Comparison of ENCODE assay signal across 1 cellular context in the genomic region with DNA sequence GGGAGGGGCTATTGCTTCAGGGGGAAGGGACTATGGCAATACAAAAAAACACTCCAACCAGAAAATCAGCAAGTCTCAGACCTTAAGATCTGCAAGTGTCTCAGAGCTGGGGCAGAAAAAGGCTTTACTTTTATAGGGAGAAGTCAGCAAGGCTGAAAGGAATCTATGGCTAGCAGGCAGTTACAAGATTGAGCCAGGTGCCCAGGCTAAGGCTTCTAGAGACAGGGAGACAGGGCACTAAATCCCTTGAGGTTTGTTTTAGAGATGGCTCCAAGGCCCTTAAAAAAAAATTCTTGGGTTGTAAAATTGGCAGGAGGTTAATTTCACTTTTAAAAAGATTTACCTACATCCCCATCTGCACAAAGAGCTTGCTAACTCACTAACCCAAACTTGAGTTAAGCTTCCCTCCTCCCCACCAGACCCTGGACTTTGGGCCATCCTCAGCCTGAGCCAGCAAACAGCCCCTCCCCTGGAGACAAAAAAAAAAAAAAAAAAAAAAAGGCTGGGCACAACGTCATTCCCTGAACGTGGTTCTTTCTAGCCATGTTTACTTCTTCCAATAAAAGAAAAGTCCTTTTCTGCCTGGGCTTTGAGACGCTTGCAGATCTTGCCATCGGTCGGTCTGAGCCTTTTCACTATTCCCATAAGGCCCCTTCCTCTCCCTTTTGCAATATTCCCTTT.
TF ChIP-seq lines count a peak whose summit lies in the region.

No MANE protein-coding gene starts in this region.

TF ChIP-seq in HepG2, 621 proteins besides CTCF, POLR2A, EP300 and RAD21 (continued from another document and continues in another):
- TF ChIP-seq, protein P1, sequence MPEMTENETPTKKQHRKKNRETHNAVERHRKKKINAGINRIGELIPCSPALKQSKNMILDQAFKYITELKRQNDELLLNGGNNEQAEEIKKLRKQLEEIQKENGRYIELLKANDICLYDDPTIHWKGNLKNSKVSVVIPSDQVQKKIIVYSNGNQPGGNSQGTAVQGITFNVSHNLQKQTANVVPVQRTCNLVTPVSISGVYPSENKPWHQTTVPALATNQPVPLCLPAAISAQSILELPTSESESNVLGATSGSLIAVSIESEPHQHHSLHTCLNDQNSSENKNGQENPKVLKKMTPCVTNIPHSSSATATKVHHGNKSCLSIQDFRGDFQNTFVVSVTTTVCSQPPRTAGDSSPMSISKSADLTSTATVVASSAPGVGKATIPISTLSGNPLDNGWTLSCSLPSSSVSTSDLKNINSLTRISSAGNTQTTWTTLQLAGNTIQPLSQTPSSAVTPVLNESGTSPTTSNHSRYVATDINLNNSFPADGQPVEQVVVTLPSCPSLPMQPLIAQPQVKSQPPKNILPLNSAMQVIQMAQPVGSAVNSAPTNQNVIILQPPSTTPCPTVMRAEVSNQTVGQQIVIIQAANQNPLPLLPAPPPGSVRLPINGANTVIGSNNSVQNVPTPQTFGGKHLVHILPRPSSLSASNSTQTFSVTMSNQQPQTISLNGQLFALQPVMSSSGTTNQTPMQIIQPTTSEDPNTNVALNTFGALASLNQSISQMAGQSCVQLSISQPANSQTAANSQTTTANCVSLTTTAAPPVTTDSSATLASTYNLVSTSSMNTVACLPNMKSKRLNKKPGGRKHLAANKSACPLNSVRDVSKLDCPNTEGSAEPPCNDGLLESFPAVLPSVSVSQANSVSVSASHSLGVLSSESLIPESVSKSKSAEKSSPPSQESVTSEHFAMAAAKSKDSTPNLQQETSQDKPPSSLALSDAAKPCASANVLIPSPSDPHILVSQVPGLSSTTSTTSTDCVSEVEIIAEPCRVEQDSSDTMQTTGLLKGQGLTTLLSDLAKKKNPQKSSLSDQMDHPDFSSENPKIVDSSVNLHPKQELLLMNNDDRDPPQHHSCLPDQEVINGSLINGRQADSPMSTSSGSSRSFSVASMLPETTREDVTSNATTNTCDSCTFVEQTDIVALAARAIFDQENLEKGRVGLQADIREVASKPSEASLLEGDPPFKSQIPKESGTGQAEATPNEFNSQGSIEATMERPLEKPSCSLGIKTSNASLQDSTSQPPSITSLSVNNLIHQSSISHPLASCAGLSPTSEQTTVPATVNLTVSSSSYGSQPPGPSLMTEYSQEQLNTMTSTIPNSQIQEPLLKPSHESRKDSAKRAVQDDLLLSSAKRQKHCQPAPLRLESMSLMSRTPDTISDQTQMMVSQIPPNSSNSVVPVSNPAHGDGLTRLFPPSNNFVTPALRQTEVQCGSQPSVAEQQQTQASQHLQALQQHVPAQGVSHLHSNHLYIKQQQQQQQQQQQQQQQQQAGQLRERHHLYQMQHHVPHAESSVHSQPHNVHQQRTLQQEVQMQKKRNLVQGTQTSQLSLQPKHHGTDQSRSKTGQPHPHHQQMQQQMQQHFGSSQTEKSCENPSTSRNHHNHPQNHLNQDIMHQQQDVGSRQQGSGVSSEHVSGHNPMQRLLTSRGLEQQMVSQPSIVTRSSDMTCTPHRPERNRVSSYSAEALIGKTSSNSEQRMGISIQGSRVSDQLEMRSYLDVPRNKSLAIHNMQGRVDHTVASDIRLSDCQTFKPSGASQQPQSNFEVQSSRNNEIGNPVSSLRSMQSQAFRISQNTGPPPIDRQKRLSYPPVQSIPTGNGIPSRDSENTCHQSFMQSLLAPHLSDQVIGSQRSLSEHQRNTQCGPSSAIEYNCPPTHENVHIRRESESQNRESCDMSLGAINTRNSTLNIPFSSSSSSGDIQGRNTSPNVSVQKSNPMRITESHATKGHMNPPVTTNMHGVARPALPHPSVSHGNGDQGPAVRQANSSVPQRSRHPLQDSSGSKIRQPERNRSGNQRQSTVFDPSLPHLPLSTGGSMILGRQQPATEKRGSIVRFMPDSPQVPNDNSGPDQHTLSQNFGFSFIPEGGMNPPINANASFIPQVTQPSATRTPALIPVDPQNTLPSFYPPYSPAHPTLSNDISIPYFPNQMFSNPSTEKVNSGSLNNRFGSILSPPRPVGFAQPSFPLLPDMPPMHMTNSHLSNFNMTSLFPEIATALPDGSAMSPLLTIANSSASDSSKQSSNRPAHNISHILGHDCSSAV (CRISPR knock-in tag; IDR thresholded peaks at IDR 0.05; ENCODE audit: borderline replicate concordance): no peak
- TF ChIP-seq ZNF17 (CRISPR knock-in tag; IDR thresholded peaks at IDR 0.05) (no peak), SOX6 (IDR thresholded peaks at IDR 0.05) (no peak), SOX6 (CRISPR knock-in tag; IDR thresholded peaks at IDR 0.05) (no peak), ZNF207 (IDR thresholded peaks at IDR 0.05; ENCODE audit: borderline replicate concordance) (no peak), NCOR1 (IDR thresholded peaks at IDR 0.05; ENCODE audit: borderline replicate concordance, low read length) (0 out of 2 replicates have a peak, but pooled peaks have one; percentile 29), NCOA5 (CRISPR knock-in tag; IDR thresholded peaks at IDR 0.05) (no peak), YY1 (IDR thresholded peaks at IDR 0.05; ENCODE audit: insufficient read depth, insufficient replicate concordance, low read depth, low read length) (no peak), MBD4 (IDR thresholded peaks at IDR 0.05; ENCODE audit: borderline replicate concordance, low read length) (no peak), ZBTB25 (CRISPR knock-in tag; IDR thresholded peaks at IDR 0.05) (no peak), PAX8 (CRISPR knock-in tag; IDR thresholded peaks at IDR 0.05; ENCODE audit: borderline replicate concordance) (no peak), FOXC1 (CRISPR knock-in tag; IDR thresholded peaks at IDR 0.05; ENCODE audit: borderline replicate concordance) (no peak), ZNF441 (CRISPR knock-in tag; IDR thresholded peaks at IDR 0.05; ENCODE audit: borderline replicate concordance) (no peak), BHLHE40 (IDR thresholded peaks at IDR 0.05; ENCODE audit: low read length) (no peak), AGO1 (IDR thresholded peaks at IDR 0.05; ENCODE audit: low read depth, low read length, poor library complexity, severe bottlenecking) (no peak), GFI1 (CRISPR knock-in tag; IDR thresholded peaks at IDR 0.05; ENCODE audit: borderline replicate concordance) (no peak), BATF2 (CRISPR knock-in tag; IDR thresholded peaks at IDR 0.05) (no peak), SNAPC4 (CRISPR knock-in tag; IDR thresholded peaks at IDR 0.05) (no peak), SMYD3 (CRISPR knock-in tag; IDR thresholded peaks at IDR 0.05) (no peak), ISL2 (CRISPR knock-in tag; IDR thresholded peaks at IDR 0.05) (0 out of 2 replicates have a peak, but pooled peaks have one; percentile 30), WIZ (CRISPR knock-in tag; IDR thresholded peaks at IDR 0.05) (no peak), POGZ (CRISPR knock-in tag; IDR thresholded peaks at IDR 0.05) (0 out of 2 replicates have a peak, but pooled peaks have one; percentile 3), SETDB1 (CRISPR knock-in tag; IDR thresholded peaks at IDR 0.05; ENCODE audit: borderline replicate concordance) (no peak), POLR2AphosphoS2 (IDR thresholded peaks at IDR 0.05; ENCODE audit: low read depth, low read length) (no peak), ZNF790 (CRISPR knock-in tag; IDR thresholded peaks at IDR 0.05; ENCODE audit: borderline replicate concordance) (no peak), HMGXB4 (CRISPR knock-in tag; IDR thresholded peaks at IDR 0.05; ENCODE audit: borderline replicate concordance in 1 of 2, low read depth in 1 of 2) (no peak), PLRG1 (conservative IDR thresholded peaks at IDR 0.05) (no peak), RFXAP (CRISPR knock-in tag; IDR thresholded peaks at IDR 0.05; ENCODE audit: borderline replicate concordance) (no peak), CREM (IDR thresholded peaks at IDR 0.05) (peak; percentile 64), CREM (CRISPR knock-in tag; IDR thresholded peaks at IDR 0.05) (no peak), ZFP36 (IDR thresholded peaks at IDR 0.05; ENCODE audit: borderline replicate concordance, low read depth, low read length, partially characterized antibody) (no peak), GATAD2A (CRISPR knock-in tag; IDR thresholded peaks at IDR 0.05) (no peak), GATA4 (IDR thresholded peaks at IDR 0.05; ENCODE audit: borderline replicate concordance, low read depth) (no peak), MED13 (CRISPR knock-in tag; IDR thresholded peaks at IDR 0.05) (no peak), SALL2 (CRISPR knock-in tag; IDR thresholded peaks at IDR 0.05) (no peak), PCBP2 (optimal IDR thresholded peaks at IDR 0.05; ENCODE audit: low read depth, low read length, poor library complexity, severe bottlenecking) (no peak), CEBPB (IDR thresholded peaks at IDR 0.05; ENCODE audit: borderline replicate concordance, low read depth, low read length) (no peak), ZNF558 (CRISPR knock-in tag; IDR thresholded peaks at IDR 0.05; ENCODE audit: borderline replicate concordance) (no peak), TCF7L2 (IDR thresholded peaks at IDR 0.05; ENCODE audit: low read depth, low read length) (no peak), SOX13 (IDR thresholded peaks at IDR 0.05) (no peak), SOX13 (CRISPR knock-in tag; conservative IDR thresholded peaks at IDR 0.05 in 1 of 2, IDR thresholded peaks at IDR 0.05 in 1 of 2) (0 out of 4 replicates have a peak, but pooled peaks of 1 of the 2 experiments have one; percentile 6), KDM2A (CRISPR knock-in tag; IDR thresholded peaks at IDR 0.05; ENCODE audit: borderline replicate concordance, low read depth) (no peak), SSRP1 (CRISPR knock-in tag; IDR thresholded peaks at IDR 0.05) (no peak), STAG1 (CRISPR knock-in tag; IDR thresholded peaks at IDR 0.05) (no peak)
- TF ChIP-seq, protein P2, sequence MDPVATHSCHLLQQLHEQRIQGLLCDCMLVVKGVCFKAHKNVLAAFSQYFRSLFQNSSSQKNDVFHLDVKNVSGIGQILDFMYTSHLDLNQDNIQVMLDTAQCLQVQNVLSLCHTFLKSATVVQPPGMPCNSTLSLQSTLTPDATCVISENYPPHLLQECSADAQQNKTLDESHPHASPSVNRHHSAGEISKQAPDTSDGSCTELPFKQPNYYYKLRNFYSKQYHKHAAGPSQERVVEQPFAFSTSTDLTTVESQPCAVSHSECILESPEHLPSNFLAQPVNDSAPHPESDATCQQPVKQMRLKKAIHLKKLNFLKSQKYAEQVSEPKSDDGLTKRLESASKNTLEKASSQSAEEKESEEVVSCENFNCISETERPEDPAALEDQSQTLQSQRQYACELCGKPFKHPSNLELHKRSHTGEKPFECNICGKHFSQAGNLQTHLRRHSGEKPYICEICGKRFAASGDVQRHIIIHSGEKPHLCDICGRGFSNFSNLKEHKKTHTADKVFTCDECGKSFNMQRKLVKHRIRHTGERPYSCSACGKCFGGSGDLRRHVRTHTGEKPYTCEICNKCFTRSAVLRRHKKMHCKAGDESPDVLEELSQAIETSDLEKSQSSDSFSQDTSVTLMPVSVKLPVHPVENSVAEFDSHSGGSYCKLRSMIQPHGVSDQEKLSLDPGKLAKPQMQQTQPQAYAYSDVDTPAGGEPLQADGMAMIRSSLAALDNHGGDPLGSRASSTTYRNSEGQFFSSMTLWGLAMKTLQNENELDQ (CRISPR knock-in tag; IDR thresholded peaks at IDR 0.05; ENCODE audit: borderline replicate concordance): no peak
